ENCODE assay signal across 1 cellular context in genomic region chr1:21935393-21935804, GRCh38.
A peak's percentile ranks its signal among the peaks of the same experiment; 100 is the strongest.
TF ChIP-seq lines count a peak whose summit lies in the region.

No MANE protein-coding gene starts in this region.

TF ChIP-seq in K562, 482 proteins besides CTCF, POLR2A, EP300 and RAD21 (continued from another document):
- peak in 1 of 2 experiments; percentile 23; a peak in 1 of 4 replicates for TF ChIP-seq MNT (conservative IDR thresholded peaks at IDR 0.05)
- TF ChIP-seq ZNF592 (IDR thresholded peaks at IDR 0.05), result peak; percentile 77
- TF ChIP-seq GMEB1 (CRISPR knock-in tag; IDR thresholded peaks at IDR 0.05), result no peak
- TF ChIP-seq MTA3 (IDR thresholded peaks at IDR 0.05; ENCODE audit: borderline replicate concordance), result no peak
- TF ChIP-seq KDM1A (IDR thresholded peaks at IDR 0.05), result no peak
- peak; percentile 44; the same call in 1 of the 2 replicates for TF ChIP-seq ZNF24 (IDR thresholded peaks at IDR 0.05)
